In the genomic region with DNA sequence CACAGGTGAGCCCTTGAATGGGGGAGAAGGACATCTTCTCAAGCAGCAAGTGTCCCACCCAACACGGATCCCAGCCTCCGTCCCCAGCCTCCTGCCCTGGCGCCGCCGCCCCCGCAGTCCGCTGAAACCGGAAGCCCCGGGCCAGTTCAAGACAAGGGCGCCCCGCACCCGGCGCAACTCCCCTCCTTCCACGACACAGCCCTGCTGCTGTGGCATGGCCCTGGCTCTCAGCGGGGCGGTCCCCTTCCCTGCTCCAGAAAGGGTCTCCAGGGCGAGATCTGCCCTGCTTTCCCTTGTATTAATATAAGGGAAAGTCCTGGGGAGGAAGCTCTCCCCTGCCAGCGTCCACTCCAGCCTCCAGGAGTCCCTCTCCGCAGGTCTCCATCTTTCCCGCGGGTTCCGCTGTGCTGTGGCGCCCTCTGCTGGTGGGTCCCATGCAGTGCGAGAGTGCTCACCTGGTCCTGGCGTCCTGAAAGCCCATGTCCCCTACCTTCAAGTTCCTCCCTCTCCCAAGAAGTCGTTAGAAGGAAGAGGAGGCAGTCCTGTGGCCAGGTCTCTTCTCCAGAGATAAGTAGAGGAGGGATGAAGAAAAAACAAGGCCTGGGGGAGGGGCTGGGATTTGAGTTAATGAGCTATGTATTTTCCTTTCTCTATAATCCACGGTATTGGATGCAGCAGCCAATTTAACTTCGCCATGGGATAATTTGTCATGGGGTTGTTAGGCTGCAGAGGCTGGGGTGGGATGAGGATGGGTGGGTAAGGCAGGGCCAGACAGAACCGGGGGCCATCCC, we compare ENCODE assay signal across 1 cellular context.
TF ChIP-seq lines count a peak whose summit lies in the region.

No MANE protein-coding gene starts in this region.

TF ChIP-seq in Ishikawa, 13 proteins besides CTCF, POLR2A, EP300 and RAD21:
- TF ChIP-seq, protein P1, sequence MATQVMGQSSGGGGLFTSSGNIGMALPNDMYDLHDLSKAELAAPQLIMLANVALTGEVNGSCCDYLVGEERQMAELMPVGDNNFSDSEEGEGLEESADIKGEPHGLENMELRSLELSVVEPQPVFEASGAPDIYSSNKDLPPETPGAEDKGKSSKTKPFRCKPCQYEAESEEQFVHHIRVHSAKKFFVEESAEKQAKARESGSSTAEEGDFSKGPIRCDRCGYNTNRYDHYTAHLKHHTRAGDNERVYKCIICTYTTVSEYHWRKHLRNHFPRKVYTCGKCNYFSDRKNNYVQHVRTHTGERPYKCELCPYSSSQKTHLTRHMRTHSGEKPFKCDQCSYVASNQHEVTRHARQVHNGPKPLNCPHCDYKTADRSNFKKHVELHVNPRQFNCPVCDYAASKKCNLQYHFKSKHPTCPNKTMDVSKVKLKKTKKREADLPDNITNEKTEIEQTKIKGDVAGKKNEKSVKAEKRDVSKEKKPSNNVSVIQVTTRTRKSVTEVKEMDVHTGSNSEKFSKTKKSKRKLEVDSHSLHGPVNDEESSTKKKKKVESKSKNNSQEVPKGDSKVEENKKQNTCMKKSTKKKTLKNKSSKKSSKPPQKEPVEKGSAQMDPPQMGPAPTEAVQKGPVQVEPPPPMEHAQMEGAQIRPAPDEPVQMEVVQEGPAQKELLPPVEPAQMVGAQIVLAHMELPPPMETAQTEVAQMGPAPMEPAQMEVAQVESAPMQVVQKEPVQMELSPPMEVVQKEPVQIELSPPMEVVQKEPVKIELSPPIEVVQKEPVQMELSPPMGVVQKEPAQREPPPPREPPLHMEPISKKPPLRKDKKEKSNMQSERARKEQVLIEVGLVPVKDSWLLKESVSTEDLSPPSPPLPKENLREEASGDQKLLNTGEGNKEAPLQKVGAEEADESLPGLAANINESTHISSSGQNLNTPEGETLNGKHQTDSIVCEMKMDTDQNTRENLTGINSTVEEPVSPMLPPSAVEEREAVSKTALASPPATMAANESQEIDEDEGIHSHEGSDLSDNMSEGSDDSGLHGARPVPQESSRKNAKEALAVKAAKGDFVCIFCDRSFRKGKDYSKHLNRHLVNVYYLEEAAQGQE (IDR thresholded peaks at IDR 0.05; ENCODE audit: low read depth): no peak
- TF ChIP-seq CREB1 (IDR thresholded peaks at IDR 0.05; ENCODE audit: low read depth): no peak
- TF ChIP-seq TEAD4 (IDR thresholded peaks at IDR 0.05): no peak
- no peak for TF ChIP-seq NFIC (IDR thresholded peaks at IDR 0.05)
- no peak for TF ChIP-seq CEBPB (IDR thresholded peaks at IDR 0.05)
- TF ChIP-seq TCF12 (IDR thresholded peaks at IDR 0.05; ENCODE audit: low read depth): no peak
- peak; percentile 58 for TF ChIP-seq YY1 (IDR thresholded peaks at IDR 0.05; ENCODE audit: low read depth)
- no peak for TF ChIP-seq ZBTB7A (IDR thresholded peaks at IDR 0.05; ENCODE audit: low read depth)
- TF ChIP-seq FOXM1 (IDR thresholded peaks at IDR 0.05; ENCODE audit: borderline replicate concordance, low read depth): no peak
- peak; percentile 37; the same call in 1 of the 2 replicates for TF ChIP-seq EGR1 (IDR thresholded peaks at IDR 0.05)
